8 cellular contexts compared by ENCODE assay signal in the genomic region with DNA sequence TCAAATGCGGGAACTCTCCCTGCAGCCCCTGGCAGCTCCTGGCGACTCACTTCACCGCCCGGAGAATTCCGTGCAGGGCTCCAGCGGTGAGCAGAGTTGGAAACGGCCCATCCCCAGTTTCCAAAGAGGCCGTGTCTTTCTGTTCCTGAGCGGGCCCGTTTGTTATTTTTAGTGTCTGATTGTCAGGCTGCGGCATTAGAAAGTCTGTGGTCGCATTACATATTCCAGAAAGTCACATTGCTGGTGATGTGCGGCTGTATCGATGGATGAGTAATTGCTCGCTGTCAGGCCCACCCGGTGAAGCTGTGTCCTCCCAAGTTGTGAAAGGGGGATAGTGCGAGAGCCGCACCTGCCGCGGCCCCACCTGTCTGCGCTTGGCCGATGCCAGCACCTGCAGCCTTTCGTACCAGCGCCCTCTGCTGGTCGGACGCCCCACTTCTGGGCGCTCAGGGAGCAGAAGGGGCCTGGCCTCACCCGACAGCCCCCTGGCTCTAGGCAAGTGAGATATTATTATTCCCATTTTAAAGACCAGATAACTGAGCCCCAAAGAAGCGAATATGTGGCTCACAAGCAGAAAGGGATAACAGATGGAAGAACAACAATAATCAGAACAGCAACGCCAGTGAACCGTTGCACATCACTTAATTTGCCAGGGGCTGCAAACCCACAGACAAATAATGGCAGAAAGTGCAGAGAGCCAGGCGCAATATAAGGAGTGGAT.
DNase-seq lines count a peak whose midpoint lies in the region; ATAC-seq, FAIRE-seq and TF ChIP-seq lines count a peak whose summit lies in the region.

No MANE protein-coding gene starts in this region.

- H3K36me3 Mint-ChIP-seq in naive B cell = no peaks in the 10 kb centered on the region
- H3K36me3 Mint-ChIP-seq in stimulated activated memory B cell treated with anti-CD40 and anti-IgM and Interleukin-4, amounts not matched to agents 10 μg/mL and 1 μg/mL and 100 μg/mL, for 72 hours = no peaks in the 10 kb centered on the region

- no peak for TF ChIP-seq POLR2A in endothelial cell of umbilical vein (IDR thresholded peaks at IDR 0.05; ENCODE audit: low read depth, low read length)

- peak; percentile 84 for ATAC-seq in HG02970 (IDR thresholded peaks at IDR 0.05; ENCODE audit: low FRiP score, unreplicated experiment)
- ATAC-seq in naive B cell (ENCODE audit: low read depth in 2 of 2) = peak; percentile 66 to 74
- ATAC-seq in stimulated activated memory B cell treated with anti-CD40 and anti-IgM and Interleukin-4, amounts not matched to agents 10 μg/mL and 1 μg/mL and 100 μg/mL, for 72 hours = peak; percentile 85

- H3K9ac ChIP-seq in endothelial cell of umbilical vein (replicated peaks; ENCODE audit: extremely low read depth, insufficient read depth, low read length) = no peak overlapping the region

- intact Hi-C loops in endothelial cell of umbilical vein (cut with micrococcal nuclease) = loop anchor here (1.0 to 2.0 kb wide), 2 partner anchors 905 to 974 kb away; no protein-coding TSS in a partner anchor

- dilution Hi-C loops in endothelial cell of umbilical vein (cut with MboI; ENCODE audit: extremely low pct_ligation_motif_present, low sequenced_read_pairs) = no loop called here

- H3K4me3 Mint-ChIP-seq in naive B cell = peak overlapping the region in 3 of 8 donors; percentile 7 to 49 (median 37)
- H3K4me3 Mint-ChIP-seq in stimulated activated memory B cell treated with anti-CD40 and anti-IgM and Interleukin-4, amounts not matched to agents 10 μg/mL and 1 μg/mL and 100 μg/mL, for 72 hours = no peak overlapping the region

- no peak overlapping the region for H2AFZ ChIP-seq in endothelial cell of umbilical vein (ENCODE audit: low read depth, low read length)

- no peak overlapping the region for H3K4me3 ChIP-seq in endothelial cell of umbilical vein (replicated peaks in 1 of 3; ENCODE audit: insufficient read depth in 1 of 3, low read depth in 1 of 3, low read length in 3 of 3)

- H3K4me2 ChIP-seq in endothelial cell of umbilical vein (ENCODE audit: insufficient read depth, low read length) = no peak overlapping the region

- POLR2A ChIA-PET in endothelial cell of umbilical vein (lab: Charles Lee) = no interaction called here

- no peaks in the 10 kb centered on the region for H4K20me1 ChIP-seq in endothelial cell of umbilical vein (replicated peaks; ENCODE audit: control insufficient read depth, extremely low read depth, insufficient read depth, low read length)

- CTCF ChIA-PET in endothelial cell of umbilical vein (lab: Charles Lee) = interaction anchor here (0.6 to 2.7 kb wide), 8 partner anchors 331 to 1088 kb away, joined by 3 to 102 read pairs (median 4); no protein-coding TSS in a partner anchor

- no peaks in the 10 kb centered on the region for H3K27me3 ChIP-seq in endothelial cell of umbilical vein (ENCODE audit: control insufficient read depth in 2 of 2, insufficient read depth in 2 of 2, low read length in 2 of 2)

- peaks cover 0 to 9% (median 0%) of the 10 kb centered on the region in 7 donors for H3K9me3 Mint-ChIP-seq in naive B cell
- H3K9me3 Mint-ChIP-seq in stimulated activated memory B cell treated with anti-CD40 and anti-IgM and Interleukin-4, amounts not matched to agents 10 μg/mL and 1 μg/mL and 100 μg/mL, for 72 hours = peaks cover 3% of the 10 kb centered on the region

- DNase-seq in NCI-H510A treated with DMSO at 0.1 percent for 48 hours (lab: John Stamatoyannopoulos, UW) (peak; percentile 59), endothelial cell of umbilical vein (ENCODE audit: low read depth, low spot score) (peak; percentile 19), naive B cell (peak; percentile 49), dedifferentiated amniotic fluid mesenchymal stem cell (ENCODE audit: extremely low spot score) (no peak)
- peak; percentile 35 for DNase-seq in activated CD8-positive, alpha-beta memory T cell treated with anti-CD3 and anti-CD28 coated beads, Interleukin-2, amount 50 U/mL, for 24 hours (ENCODE audit: extremely low read depth)

- no peaks in the 10 kb centered on the region for H3K9me1 ChIP-seq in endothelial cell of umbilical vein (replicated peaks; ENCODE audit: control insufficient read depth, extremely low read depth, insufficient read depth, low read length)

- H3K27me3 Mint-ChIP-seq in naive B cell = peaks cover 19 to 40% (median 19%) of the 10 kb centered on the region in 3 donors
- H3K27me3 Mint-ChIP-seq in stimulated activated memory B cell treated with anti-CD40 and anti-IgM and Interleukin-4, amounts not matched to agents 10 μg/mL and 1 μg/mL and 100 μg/mL, for 72 hours = no peaks in the 10 kb centered on the region

- TF ChIP-seq CTCF in GM12872 (IDR thresholded peaks at IDR 0.05; ENCODE audit: insufficient read depth, low read depth, low read length) (peak; percentile 92), endothelial cell of umbilical vein (IDR thresholded peaks at IDR 0.05; ENCODE audit: extremely low read depth in 1 of 2, insufficient read depth in 1 of 2, low read depth in 1 of 2, low read length in 2 of 2) (peak; percentile 74 to 89)

- H3K27ac ChIP-seq in endothelial cell of umbilical vein (ENCODE audit: insufficient read depth, low read depth, low read length) = no peak overlapping the region

- peak overlapping the region in 1 of 6 donors; percentile 44 for H3K27ac Mint-ChIP-seq in naive B cell
- no peak overlapping the region for H3K27ac Mint-ChIP-seq in stimulated activated memory B cell treated with anti-CD40 and anti-IgM and Interleukin-4, amounts not matched to agents 10 μg/mL and 1 μg/mL and 100 μg/mL, for 72 hours

- FAIRE-seq in endothelial cell of umbilical vein (lab: Jason Lieb, UNC) = no peak

- H3K4me1 Mint-ChIP-seq in naive B cell = peaks cover 0 to 7% (median 6%) of the 10 kb centered on the region in 3 donors
- peaks cover 29% of the 10 kb centered on the region for H3K4me1 Mint-ChIP-seq in stimulated activated memory B cell treated with anti-CD40 and anti-IgM and Interleukin-4, amounts not matched to agents 10 μg/mL and 1 μg/mL and 100 μg/mL, for 72 hours

- H3K4me1 ChIP-seq in endothelial cell of umbilical vein (ENCODE audit: control insufficient read depth, extremely low read depth, insufficient read depth, low read length) = no peaks in the 10 kb centered on the region

- no peaks in the 10 kb centered on the region for H3K79me2 ChIP-seq in endothelial cell of umbilical vein (ENCODE audit: control insufficient read depth, insufficient read depth, low read length)

- H3K36me3 ChIP-seq in endothelial cell of umbilical vein (ENCODE audit: control insufficient read depth in 2 of 2, extremely low read depth in 1 of 2, insufficient read depth in 2 of 2, low read length in 2 of 2) = no peaks in the 10 kb centered on the region

- H3K9me3 ChIP-seq in endothelial cell of umbilical vein (replicated peaks; ENCODE audit: control insufficient read depth, insufficient read depth, low read length) = no peaks in the 10 kb centered on the region

- BruUV-seq in endothelial cell of umbilical vein (replicated peaks; lab: Mats Ljungman, UMichigan) = no TSS peak

TF ChIP-seq in endothelial cell of umbilical vein, 7 proteins besides CTCF, POLR2A, EP300 and RAD21:
- TF ChIP-seq MYC (IDR thresholded peaks at IDR 0.05; ENCODE audit: low read depth, low read length) = no peak
- TF ChIP-seq, protein P1, sequence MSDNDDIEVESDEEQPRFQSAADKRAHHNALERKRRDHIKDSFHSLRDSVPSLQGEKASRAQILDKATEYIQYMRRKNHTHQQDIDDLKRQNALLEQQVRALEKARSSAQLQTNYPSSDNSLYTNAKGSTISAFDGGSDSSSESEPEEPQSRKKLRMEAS (IDR thresholded peaks at IDR 0.05; ENCODE audit: insufficient read depth, insufficient read length) = no peak
- no peak for TF ChIP-seq EZH2 (IDR thresholded peaks at IDR 0.05; ENCODE audit: borderline replicate concordance, low read depth, low read length, severe bottlenecking)
- no peak for TF ChIP-seq POLR2AphosphoS5 (IDR thresholded peaks at IDR 0.05; ENCODE audit: insufficient read depth, low read depth, low read length)
- no peak for TF ChIP-seq JUN (IDR thresholded peaks at IDR 0.05; ENCODE audit: borderline replicate concordance, insufficient read depth, insufficient read length, low read depth)
- no peak for TF ChIP-seq GATA2 (IDR thresholded peaks at IDR 0.05; ENCODE audit: insufficient read depth, insufficient read length, low read depth, low read length)
- TF ChIP-seq FOS (IDR thresholded peaks at IDR 0.05; ENCODE audit: borderline replicate concordance, insufficient read depth, low read length) = no peak
TF ChIP-seq in endothelial cell of umbilical vein: peak in this region for 0.
